Comparison of ENCODE assay signal across 18 cellular contexts in genomic region chr2:126837926-126838717, GRCh38.
DNase-seq lines count a peak whose midpoint lies in the region; ATAC-seq and TF ChIP-seq lines count a peak whose summit lies in the region.
"Had no signal": no experiment of that assay in that cellular context is flagged by ENCODE, and none has a peak within 500 bp of the region (broad histone marks: within the 10 kb centered on the region; RNA-seq: fewer than 3 reads in every experiment).

No MANE protein-coding gene starts in this region.

- no peaks in the 10 kb centered on the region for H3K36me3 Mint-ChIP-seq in brain
- no peaks in the 10 kb centered on the region for H3K36me3 Mint-ChIP-seq in type B pancreatic cell
- no peaks in the 10 kb centered on the region for H3K36me3 Mint-ChIP-seq in CD4-positive, alpha-beta T cell (ENCODE audit: low read depth)

- CTCF ChIA-PET in CD4-positive, alpha-beta T cell (lab: Charles Lee): no interaction called here

- H3K27ac Mint-ChIP-seq in brain: peak overlapping the region in 4 of 5 experiments; percentile 3 to 82 (median 33)
- no peak overlapping the region for H3K27ac Mint-ChIP-seq in type B pancreatic cell
- H3K27ac Mint-ChIP-seq in CD4-positive, alpha-beta T cell: no peak overlapping the region

- intact Hi-C loops in CD4-positive, alpha-beta T cell (cut with DNase I, micrococcal nuclease): no loop called here

- no peak for ATAC-seq in CD4-positive, alpha-beta T cell (ENCODE audit: poor library complexity)
- no peak for ATAC-seq in HG03135 (IDR thresholded peaks at IDR 0.05; ENCODE audit: unreplicated experiment)

- H3K27ac ChIP-seq in CD4-positive, alpha-beta T cell (ENCODE audit: low read depth, low read length): no peak overlapping the region
- H3K27ac ChIP-seq: C4-2B, SK-N-MC had no signal

- TF ChIP-seq CTCF in brain (conservative IDR thresholded peaks at IDR 0.05): no peak
- no peak for TF ChIP-seq CTCF in type B pancreatic cell (conservative IDR thresholded peaks at IDR 0.05)
- TF ChIP-seq CTCF in CD4-positive, alpha-beta T cell (IDR thresholded peaks at IDR 0.05): no peak

- H3K9me3 Mint-ChIP-seq in brain (no peaks in the 10 kb centered on the region), type B pancreatic cell (no peaks in the 10 kb centered on the region)
- H3K9me3 Mint-ChIP-seq in CD4-positive, alpha-beta T cell: no peaks in the 10 kb centered on the region

- no peaks in the 10 kb centered on the region for H3K9me3 ChIP-seq in CD4-positive, alpha-beta T cell (ENCODE audit: control insufficient read depth, low read length)
- H3K9me3 ChIP-seq: HAP-1 had no signal

- H3K4me1 Mint-ChIP-seq in brain: peaks cover 26% of the 10 kb centered on the region
- H3K4me1 Mint-ChIP-seq in type B pancreatic cell (ENCODE audit: unreplicated experiment): no peaks in the 10 kb centered on the region
- no peaks in the 10 kb centered on the region for H3K4me1 Mint-ChIP-seq in CD4-positive, alpha-beta T cell (ENCODE audit: low read depth)

- POLR2A ChIA-PET in CD4-positive, alpha-beta T cell (lab: Charles Lee): no interaction called here

- DNase-seq in NCI-H82 (lab: John Stamatoyannopoulos, UW): peak; percentile 26
- no peak for DNase-seq in NCI-H82 treated with DMSO at 0.1 percent for 48 hours (lab: John Stamatoyannopoulos, UW; ENCODE audit: unreplicated experiment)
- DNase-seq in myocyte (ENCODE audit: low read depth): peak; percentile 54
- peak; percentile 47 for DNase-seq in type B pancreatic cell (ENCODE audit: extremely low spot score, unreplicated experiment)
- DNase-seq in CD4-positive, alpha-beta T cell: no peak
- no peak for DNase-seq in activated gamma-delta T cell (lab: John Stamatoyannopoulos, UW)
- DNase-seq: IMR-90, Karpas-422, MM.1S, NCI-H1092 treated with DMSO at 0.1 percent for 48 hours, NCI-H2107, NCI-H446, NCI-H748 treated with DMSO at 0.1 percent for 48 hours had no signal

- peaks cover 5% of the 10 kb centered on the region for H3K27me3 ChIP-seq in CD4-positive, alpha-beta T cell (ENCODE audit: control insufficient read depth, insufficient read depth, low read length)

- no peak overlapping the region for H3K4me3 Mint-ChIP-seq in brain
- no peak overlapping the region for H3K4me3 Mint-ChIP-seq in type B pancreatic cell
- no peak overlapping the region for H3K4me3 Mint-ChIP-seq in CD4-positive, alpha-beta T cell

- H3K27me3 Mint-ChIP-seq in brain (peaks cover 5% of the 10 kb centered on the region), type B pancreatic cell (no peaks in the 10 kb centered on the region)
- H3K27me3 Mint-ChIP-seq in CD4-positive, alpha-beta T cell: peaks cover 28% of the 10 kb centered on the region

Comparison
In these comparisons a context has a peak if more than half of its experiments do, and no peak if none do; other contexts are left out.
1. DNase-seq: peak in NCI-H82 (single experiment), myocyte (single experiment) and type B pancreatic cell (single experiment); none in NCI-H82 treated with DMSO at 0.1 percent for 48 hours (single experiment), CD4-positive, alpha-beta T cell (0 of 10) and activated gamma-delta T cell (single experiment).
2. H3K27ac Mint-ChIP-seq: peak in brain (4 of 5); none in type B pancreatic cell (single experiment) and CD4-positive, alpha-beta T cell (single experiment).